11 cellular contexts compared by ENCODE assay signal in genomic region chr12:3490848-3491382, GRCh38. TPM values are rescaled to one million over a fixed set of nuclear protein-coding genes. Genes with fewer than 3 reads are reported as not detected.
A peak's percentile ranks its signal among the peaks of the same experiment; 100 is the strongest.
DNase-seq lines count a peak whose midpoint lies in the region; ATAC-seq, FAIRE-seq and TF ChIP-seq lines count a peak whose summit lies in the region.
"Had no signal": no experiment of that assay in that cellular context is flagged by ENCODE, and none has a peak within 500 bp of the region (broad histone marks: within the 10 kb centered on the region; RNA-seq: fewer than 3 reads in every experiment).

TSS of gene PRMT8 (plus strand) at chr12:3491203. CDS start at chr12:3491626, 423 bp downstream.

- H3K9me3 ChIP-seq in Caco-2 (no peaks in the 10 kb centered on the region), kidney (ENCODE audit: control insufficient read depth in 1 of 2, low read length in 2 of 2) (no peaks in the 10 kb centered on the region)
- H3K9me3 ChIP-seq: sigmoid colon had no signal

- no peak within 1 kb of the TSS for H3K27ac ChIP-seq in kidney (ENCODE audit: low read depth in 2 of 2, low read length in 2 of 2)
- H3K27ac ChIP-seq: sigmoid colon, VCaP had no signal

- H3K4me3 Mint-ChIP-seq in Caco-2 (ENCODE audit: unreplicated experiment): peak within 1 kb of the TSS; percentile 22

- CTCF ChIA-PET in Caco-2 (lab: Charles Lee): no interaction called here

- H3K27ac Mint-ChIP-seq in Caco-2 (ENCODE audit: unreplicated experiment): no peak within 1 kb of the TSS

- ATAC-seq in HG02642 (IDR thresholded peaks at IDR 0.05; ENCODE audit: poor library complexity, unreplicated experiment): no peak
- no peak for ATAC-seq in HG03521 (IDR thresholded peaks at IDR 0.05; ENCODE audit: unreplicated experiment)
- ATAC-seq in GM21737 (IDR thresholded peaks at IDR 0.05; ENCODE audit: unreplicated experiment): no peak

- peaks cover 7% of the 10 kb centered on the region for H3K27me3 ChIP-seq in Caco-2 (replicated peaks; ENCODE audit: control insufficient read depth, insufficient read depth, low read length)

- H3K9ac ChIP-seq in kidney (ENCODE audit: low read length in 2 of 2): no peak within 1 kb of the TSS

- POLR2A ChIA-PET in Caco-2 (lab: Charles Lee): no interaction called here

- H3K27me3 Mint-ChIP-seq in Caco-2 (ENCODE audit: insufficient read depth, unreplicated experiment): peaks cover 41% of the 10 kb centered on the region

- peak in 1 of 2 experiments; percentile 18 for DNase-seq in Caco-2
- DNase-seq in HPDE6-E6E7 (ENCODE audit: extremely low spot score): peak; percentile 15
- DNase-seq in cardiac fibroblast (ENCODE audit: low read depth in 2 of 2): peak; percentile 3 to 6
- DNase-seq in kidney: peak; percentile 53
- no peak for DNase-seq in RPMI8226
- DNase-seq: NCI-H1694, sigmoid colon had no signal

- no peaks in the 10 kb centered on the region for H3K4me1 Mint-ChIP-seq in Caco-2 (ENCODE audit: low read depth, unreplicated experiment)

- H3K4me3 ChIP-seq in Caco-2 (ENCODE audit: low read depth, low read length): no peak within 1 kb of the TSS
- H3K4me3 ChIP-seq in cardiac fibroblast (replicated peaks in 1 of 2; ENCODE audit: low read depth in 2 of 2, low read length in 2 of 2): no peak within 1 kb of the TSS
- no peak within 1 kb of the TSS for H3K4me3 ChIP-seq in kidney (ENCODE audit: low read length in 2 of 2)
- H3K4me3 ChIP-seq: sigmoid colon had no signal

- H3K9me3 Mint-ChIP-seq in Caco-2 (ENCODE audit: unreplicated experiment): no peaks in the 10 kb centered on the region

- intact Hi-C loops in Caco-2 (cut with micrococcal nuclease; ENCODE audit: unreplicated experiment): loop anchor here (10.0 kb wide), 1 partner anchor 284 kb away; no protein-coding TSS in a partner anchor
- intact Hi-C loops in kidney (cut with DNase I): no loop called here

- no TSS peak for BruUV-seq in Caco-2 (replicated peaks; lab: Mats Ljungman, UMichigan)

- FAIRE-seq in kidney (lab: Jason Lieb, UNC): no peak

- TF ChIP-seq CTCF in Caco-2 (IDR thresholded peaks at IDR 0.05; ENCODE audit: insufficient read depth in 1 of 2, low read depth in 1 of 2, low read length in 1 of 2, severe bottlenecking in 1 of 2, unreplicated experiment in 1 of 2) (no peak), cardiac fibroblast (IDR thresholded peaks at IDR 0.05; ENCODE audit: low read depth, low read length) (no peak), kidney (IDR thresholded peaks at IDR 0.05; ENCODE audit: borderline replicate concordance, extremely low read depth, insufficient read depth) (no peak)

- H3K36me3 ChIP-seq in Caco-2 (ENCODE audit: control insufficient read depth, insufficient read depth, low read length): no peaks in the 10 kb centered on the region
- no peaks in the 10 kb centered on the region for H3K36me3 ChIP-seq in kidney (ENCODE audit: control insufficient read depth in 1 of 2, insufficient read depth in 2 of 2, low read length in 2 of 2)
- H3K36me3 ChIP-seq: sigmoid colon had no signal

- H3K4me1 ChIP-seq in Caco-2 (peaks cover 4% of the 10 kb centered on the region; the same call in 1 of the 2 replicates), kidney (ENCODE audit: control insufficient read depth in 1 of 2, insufficient read depth in 1 of 2, low read depth in 1 of 2, low read length in 2 of 2) (no peaks in the 10 kb centered on the region)

- no peaks in the 10 kb centered on the region for H3K36me3 Mint-ChIP-seq in Caco-2 (ENCODE audit: insufficient read depth, unreplicated experiment)

RNA-seq across cellular contexts. Expression of gene PRMT8, which starts in this region (rescaled TPM):
- total RNA-seq in Caco-2 (2022): not detected in 2 replicates
- not detected for total RNA-seq in kidney
- 0.32 TPM for polyA plus RNA-seq in kidney (ENCODE audit: insufficient read depth, low read depth, low replicate concordance)

Comparison
In these comparisons a context has a peak if more than half of its experiments do, and no peak if none do; other contexts are left out.
1. Peak in DNase-seq in kidney; RNA of the gene not detected or under 1 TPM.